2 cellular contexts compared by ENCODE assay signal in the genomic region with DNA sequence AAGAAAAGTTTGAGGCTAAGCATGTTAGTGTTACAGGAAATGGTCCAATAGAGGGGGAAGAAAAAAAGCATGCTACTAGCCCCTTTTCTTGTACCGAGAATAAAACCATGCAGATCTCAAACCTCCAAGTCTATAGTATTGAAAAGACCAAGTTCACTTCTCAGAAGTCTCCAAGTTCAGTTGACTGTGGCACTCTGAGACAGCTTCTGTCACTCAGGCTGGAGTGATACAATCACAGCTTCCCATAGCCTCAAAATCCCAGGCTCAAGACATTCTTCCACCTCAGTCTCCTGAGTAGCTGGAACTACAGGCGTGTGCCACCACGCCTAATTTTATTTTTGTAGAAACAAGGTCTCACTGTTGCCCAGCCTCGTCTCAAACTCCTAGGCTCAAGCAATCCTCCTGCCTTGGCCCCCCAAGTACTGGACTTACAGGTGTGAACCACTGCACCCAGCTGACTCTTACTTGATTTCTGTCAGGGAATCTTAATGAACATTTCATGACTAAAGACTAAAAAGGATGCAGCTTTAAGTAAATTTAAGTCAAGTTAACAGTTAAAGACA.
TF ChIP-seq lines count a peak whose summit lies in the region.

No MANE protein-coding gene starts in this region.

TF ChIP-seq in PFSK-1, 5 proteins besides CTCF, POLR2A, EP300 and RAD21:
- TF ChIP-seq POLR2AphosphoS5 (IDR thresholded peaks at IDR 0.05; ENCODE audit: low read depth, low read length) (peak; percentile 56), TAF1 (IDR thresholded peaks at IDR 0.05; ENCODE audit: borderline replicate concordance, insufficient read depth, low read length) (no peak), REST (IDR thresholded peaks at IDR 0.05; ENCODE audit: insufficient read depth in 1 of 2, low read depth in 2 of 2, low read length in 2 of 2) (no peak), SIN3A (IDR thresholded peaks at IDR 0.05; ENCODE audit: borderline replicate concordance, insufficient read depth, low read length) (no peak)
TF ChIP-seq in PFSK-1: peak in this region for 1.

TF ChIP-seq in endothelial cell of umbilical vein, 7 proteins besides CTCF, POLR2A, EP300 and RAD21:
- TF ChIP-seq POLR2AphosphoS5 (IDR thresholded peaks at IDR 0.05; ENCODE audit: insufficient read depth, low read depth, low read length) (peak; percentile 12), EZH2 (IDR thresholded peaks at IDR 0.05; ENCODE audit: borderline replicate concordance, low read depth, low read length, severe bottlenecking) (no peak)
